ENCODE assay signal across 12 cellular contexts in genomic region chr11:75560644-75561043, GRCh38. TPM values are rescaled to one million over a fixed set of nuclear protein-coding genes. Genes with fewer than 3 reads are reported as not detected.
A peak's percentile ranks its signal among the peaks of the same experiment; 100 is the strongest.
DNase-seq lines count a peak whose midpoint lies in the region; ATAC-seq, FAIRE-seq and TF ChIP-seq lines count a peak whose summit lies in the region.
"Had no signal": no experiment of that assay in that cellular context is flagged by ENCODE, and none has a peak within 500 bp of the region (broad histone marks: within the 10 kb centered on the region; RNA-seq: fewer than 3 reads in every experiment).

No MANE protein-coding gene starts in this region.

- peaks cover 46% of the 10 kb centered on the region for H3K4me1 ChIP-seq in endothelial cell of umbilical vein (ENCODE audit: control insufficient read depth, extremely low read depth, insufficient read depth, low read length)
- H3K4me1 ChIP-seq in parathyroid adenoma: peaks cover 11% of the 10 kb centered on the region

- H2AFZ ChIP-seq in endothelial cell of umbilical vein (ENCODE audit: low read depth, low read length) (no peak overlapping the region), parathyroid adenoma (peak overlapping the region; percentile 74)

- dilution Hi-C loops in endothelial cell of umbilical vein (cut with MboI; ENCODE audit: extremely low pct_ligation_motif_present, low sequenced_read_pairs): no loop called here

- H3K4me3 Mint-ChIP-seq in CD4-positive, alpha-beta T cell: peak overlapping the region; percentile 99

- H3K27ac ChIP-seq in CD4-positive, alpha-beta T cell (ENCODE audit: low read depth, low read length): no peak overlapping the region
- H3K27ac ChIP-seq in SK-N-MC: peak overlapping the region; percentile 91
- no peak overlapping the region for H3K27ac ChIP-seq in endothelial cell of umbilical vein (ENCODE audit: insufficient read depth, low read depth, low read length)
- H3K27ac ChIP-seq in parathyroid adenoma: no peak overlapping the region
- no peak overlapping the region for H3K27ac ChIP-seq in substantia nigra (ENCODE audit: low read depth, low read length, poor library complexity, severe bottlenecking)

- intact Hi-C loops in CD4-positive, alpha-beta T cell (cut with DNase I, micrococcal nuclease): no loop called here
- intact Hi-C loops in endothelial cell of umbilical vein (cut with micrococcal nuclease): no loop called here

- H3K4me3 ChIP-seq in SK-N-MC: no peak overlapping the region
- no peak overlapping the region for H3K4me3 ChIP-seq in endothelial cell of umbilical vein (replicated peaks in 1 of 3; ENCODE audit: insufficient read depth in 1 of 3, low read depth in 1 of 3, low read length in 3 of 3)
- no peak overlapping the region for H3K4me3 ChIP-seq in parathyroid adenoma (ENCODE audit: low read depth, low read length)
- H3K4me3 ChIP-seq: HAP-1 had no signal

- H3K36me3 Mint-ChIP-seq in CD4-positive, alpha-beta T cell (ENCODE audit: low read depth): peaks cover 12% of the 10 kb centered on the region

- H3K9me3 ChIP-seq in CD4-positive, alpha-beta T cell (ENCODE audit: control insufficient read depth, low read length): no peaks in the 10 kb centered on the region
- H3K9me3 ChIP-seq in SK-N-MC (ENCODE audit: low read depth, low read length): no peaks in the 10 kb centered on the region
- H3K9me3 ChIP-seq in endothelial cell of umbilical vein (replicated peaks; ENCODE audit: control insufficient read depth, insufficient read depth, low read length): no peaks in the 10 kb centered on the region
- H3K9me3 ChIP-seq in parathyroid adenoma (ENCODE audit: control insufficient read depth, low read length): no peaks in the 10 kb centered on the region
- H3K9me3 ChIP-seq: HAP-1 had no signal

- no peak for TF ChIP-seq CTCF in CD4-positive, alpha-beta T cell (IDR thresholded peaks at IDR 0.05)
- TF ChIP-seq CTCF in endothelial cell of umbilical vein (IDR thresholded peaks at IDR 0.05; ENCODE audit: extremely low read depth in 1 of 2, insufficient read depth in 1 of 2, low read depth in 1 of 2, low read length in 2 of 2) (no peak), parathyroid adenoma (IDR thresholded peaks at IDR 0.05) (no peak)

- no peak for TF ChIP-seq POLR2A in endothelial cell of umbilical vein (IDR thresholded peaks at IDR 0.05; ENCODE audit: low read depth, low read length)
- TF ChIP-seq POLR2A in H54 (IDR thresholded peaks at IDR 0.05; ENCODE audit: low read depth, low read length): no peak

- no peaks in the 10 kb centered on the region for H3K9me1 ChIP-seq in endothelial cell of umbilical vein (replicated peaks; ENCODE audit: control insufficient read depth, extremely low read depth, insufficient read depth, low read length)

- H3K4me2 ChIP-seq in endothelial cell of umbilical vein (ENCODE audit: insufficient read depth, low read length): no peak overlapping the region
- H3K4me2 ChIP-seq in parathyroid adenoma (ENCODE audit: low read length): no peak overlapping the region

- H3K27me3 Mint-ChIP-seq in CD4-positive, alpha-beta T cell: no peaks in the 10 kb centered on the region

- peaks cover 42% of the 10 kb centered on the region for H3K4me1 Mint-ChIP-seq in CD4-positive, alpha-beta T cell (ENCODE audit: low read depth)

- H3K36me3 ChIP-seq in SK-N-MC (ENCODE audit: insufficient read depth, low read length) (peaks cover 18% of the 10 kb centered on the region), endothelial cell of umbilical vein (ENCODE audit: control insufficient read depth in 2 of 2, extremely low read depth in 1 of 2, insufficient read depth in 2 of 2, low read length in 2 of 2) (peaks cover 0 to 4% of the 10 kb centered on the region in 2 experiments), parathyroid adenoma (ENCODE audit: control insufficient read depth, insufficient read depth, low read length) (no peaks in the 10 kb centered on the region)

- peak overlapping the region; percentile 20 for H3K9ac ChIP-seq in SK-N-MC (ENCODE audit: insufficient read length)
- H3K9ac ChIP-seq in endothelial cell of umbilical vein (replicated peaks; ENCODE audit: extremely low read depth, insufficient read depth, low read length): no peak overlapping the region
- no peak overlapping the region for H3K9ac ChIP-seq in parathyroid adenoma

- H3K79me2 ChIP-seq in endothelial cell of umbilical vein (ENCODE audit: control insufficient read depth, insufficient read depth, low read length) (peaks cover 33% of the 10 kb centered on the region), parathyroid adenoma (peaks cover 3% of the 10 kb centered on the region)

- CTCF ChIA-PET in CD4-positive, alpha-beta T cell (lab: Charles Lee): no interaction called here
- CTCF ChIA-PET in endothelial cell of umbilical vein (lab: Charles Lee): interaction anchor here (2.0 to 8.6 kb wide), 2 partner anchors 14 to 15 kb away, joined by 9 to 107 read pairs; no protein-coding TSS in a partner anchor

- H3K27me3 ChIP-seq in CD4-positive, alpha-beta T cell (ENCODE audit: control insufficient read depth, insufficient read depth, low read length): no peaks in the 10 kb centered on the region
- H3K27me3 ChIP-seq in endothelial cell of umbilical vein (ENCODE audit: control insufficient read depth in 2 of 2, insufficient read depth in 2 of 2, low read length in 2 of 2) (no peaks in the 10 kb centered on the region), parathyroid adenoma (ENCODE audit: control insufficient read depth, insufficient read depth, low read length) (no peaks in the 10 kb centered on the region)

- no peak for DNase-seq in CD4-positive, alpha-beta T cell
- DNase-seq in SK-N-MC (ENCODE audit: low read depth, low spot score) (no peak), endothelial cell of umbilical vein (ENCODE audit: low read depth, low spot score) (no peak), H54 (ENCODE audit: insufficient read length, low spot score) (no peak), substantia nigra (lab: John Stamatoyannopoulos, UW) (no peak)
- DNase-seq: DMS153; stimulated activated CD4-positive, alpha-beta T cell treated with anti-CD3 and anti-CD28 coated beads, Interleukin-4, amount 100 ng/mL, for 1 hour had no signal

- H3K9me3 Mint-ChIP-seq in CD4-positive, alpha-beta T cell: no peaks in the 10 kb centered on the region

- BruUV-seq in endothelial cell of umbilical vein (replicated peaks; lab: Mats Ljungman, UMichigan): no TSS peak

- POLR2A ChIA-PET in CD4-positive, alpha-beta T cell (lab: Charles Lee): interaction anchor here (0.9 to 2.5 kb wide), 2 partner anchors 14 to 21 kb away, joined by 3 to 16 read pairs; no protein-coding TSS in a partner anchor
- POLR2A ChIA-PET in endothelial cell of umbilical vein (lab: Charles Lee): no interaction called here

- H3K27ac Mint-ChIP-seq in CD4-positive, alpha-beta T cell: peak overlapping the region; percentile 94

- no peaks in the 10 kb centered on the region for H4K20me1 ChIP-seq in endothelial cell of umbilical vein (replicated peaks; ENCODE audit: control insufficient read depth, extremely low read depth, insufficient read depth, low read length)

- FAIRE-seq in endothelial cell of umbilical vein (lab: Jason Lieb, UNC) (peak; percentile 24), H54 (lab: Jason Lieb, UNC) (no peak)
- FAIRE-seq: bronchial epithelial cell had no signal

- ATAC-seq in CD4-positive, alpha-beta T cell (ENCODE audit: poor library complexity): no peak
- ATAC-seq in HG02642 (IDR thresholded peaks at IDR 0.05; ENCODE audit: poor library complexity, unreplicated experiment) (no peak), GM21423 (IDR thresholded peaks at IDR 0.05; ENCODE audit: unreplicated experiment) (no peak)

TF ChIP-seq in endothelial cell of umbilical vein, 7 proteins besides CTCF, POLR2A, EP300 and RAD21:
- TF ChIP-seq EZH2 (IDR thresholded peaks at IDR 0.05; ENCODE audit: borderline replicate concordance, low read depth, low read length, severe bottlenecking) (no peak), JUN (IDR thresholded peaks at IDR 0.05; ENCODE audit: borderline replicate concordance, insufficient read depth, insufficient read length, low read depth) (no peak), POLR2AphosphoS5 (IDR thresholded peaks at IDR 0.05; ENCODE audit: insufficient read depth, low read depth, low read length) (no peak), MYC (IDR thresholded peaks at IDR 0.05; ENCODE audit: low read depth, low read length) (no peak), GATA2 (IDR thresholded peaks at IDR 0.05; ENCODE audit: insufficient read depth, insufficient read length, low read depth, low read length) (no peak), FOS (IDR thresholded peaks at IDR 0.05; ENCODE audit: borderline replicate concordance, insufficient read depth, low read length) (no peak)
- TF ChIP-seq, protein P1, sequence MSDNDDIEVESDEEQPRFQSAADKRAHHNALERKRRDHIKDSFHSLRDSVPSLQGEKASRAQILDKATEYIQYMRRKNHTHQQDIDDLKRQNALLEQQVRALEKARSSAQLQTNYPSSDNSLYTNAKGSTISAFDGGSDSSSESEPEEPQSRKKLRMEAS (IDR thresholded peaks at IDR 0.05; ENCODE audit: insufficient read depth, insufficient read length): no peak

RNA-seq across cellular contexts. Expression of gene SERPINH1, which starts 1.4 kb away (rescaled TPM):
- 1 to 10 TPM; 3.5 to 4.1 TPM for total RNA-seq in CD4-positive, alpha-beta T cell
- 384 and 409 TPM in 2 replicates for total RNA-seq in endothelial cell of umbilical vein
- 816 and 1,196 TPM in 2 replicates for polyA plus RNA-seq in endothelial cell of umbilical vein
- 484 and 524 TPM in 2 replicates for polyA plus RNA-seq in endothelial cell of umbilical vein (2011; cell fraction: cytosol; rRNA removed)
- polyA plus RNA-seq in endothelial cell of umbilical vein (2011; cell fraction: nucleus; rRNA removed): 284 and 302 TPM in 2 replicates
- polyA plus RNA-seq in endothelial cell of umbilical vein (2012): 320 and 386 TPM in 2 replicates
- polyA minus RNA-seq in endothelial cell of umbilical vein: 359 and 398 TPM in 2 replicates
- 120 TPM for polyA minus RNA-seq in endothelial cell of umbilical vein (2011; cell fraction: cytosol; rRNA and poly(A)+ RNA removed)
- polyA minus RNA-seq in endothelial cell of umbilical vein (2011; cell fraction: nucleus; rRNA and poly(A)+ RNA removed): 95.0 and 155 TPM in 2 replicates

RNA-seq across cellular contexts. Expression of gene GDPD5, which starts 34.9 kb away (rescaled TPM):
- 100 to 1,000 TPM in 1 of 2 experiments, 10 to 100 TPM in 1; 91.6 to 101 TPM for total RNA-seq in CD4-positive, alpha-beta T cell
- total RNA-seq in endothelial cell of umbilical vein: 50.1 and 79.2 TPM in 2 replicates
- polyA plus RNA-seq in endothelial cell of umbilical vein: 60.2 and 74.0 TPM in 2 replicates
- 29.2 and 37.9 TPM in 2 replicates for polyA plus RNA-seq in endothelial cell of umbilical vein (2011; cell fraction: cytosol; rRNA removed)
- 149 and 190 TPM in 2 replicates for polyA plus RNA-seq in endothelial cell of umbilical vein (2011; cell fraction: nucleus; rRNA removed)
- polyA plus RNA-seq in endothelial cell of umbilical vein (2012): 24.4 and 35.1 TPM in 2 replicates
- 66.2 and 70.5 TPM in 2 replicates for polyA minus RNA-seq in endothelial cell of umbilical vein
- polyA minus RNA-seq in endothelial cell of umbilical vein (2011; cell fraction: cytosol; rRNA and poly(A)+ RNA removed): 12.5 TPM
- polyA minus RNA-seq in endothelial cell of umbilical vein (2011; cell fraction: nucleus; rRNA and poly(A)+ RNA removed): 69.0 and 96.3 TPM in 2 replicates

Comparison
In these comparisons a context has a peak if more than half of its experiments do, and no peak if none do; other contexts are left out.
1. RNA of gene SERPINH1, which starts 1.4 kb away (total RNA-seq): 384 to 409 TPM in endothelial cell of umbilical vein; 3.5 to 4.1 TPM in CD4-positive, alpha-beta T cell; every median in the first group is over 10 times any median in the second.